1 cellular context compared by ENCODE assay signal in genomic region chr16:28183441-28183840, GRCh38.
TF ChIP-seq lines count a peak whose summit lies in the region.

No MANE protein-coding gene starts in this region.

TF ChIP-seq in GM12878, 131 proteins besides CTCF, POLR2A, EP300 and RAD21 (continued from another document):
- TF ChIP-seq, protein P1, sequence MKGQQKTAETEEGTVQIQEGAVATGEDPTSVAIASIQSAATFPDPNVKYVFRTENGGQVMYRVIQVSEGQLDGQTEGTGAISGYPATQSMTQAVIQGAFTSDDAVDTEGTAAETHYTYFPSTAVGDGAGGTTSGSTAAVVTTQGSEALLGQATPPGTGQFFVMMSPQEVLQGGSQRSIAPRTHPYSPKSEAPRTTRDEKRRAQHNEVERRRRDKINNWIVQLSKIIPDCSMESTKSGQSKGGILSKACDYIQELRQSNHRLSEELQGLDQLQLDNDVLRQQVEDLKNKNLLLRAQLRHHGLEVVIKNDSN (IDR thresholded peaks at IDR 0.05; ENCODE audit: borderline replicate concordance, extremely low read length, insufficient read depth, low read depth, low read length), result no peak
- TF ChIP-seq TARDBP (IDR thresholded peaks at IDR 0.05; ENCODE audit: borderline replicate concordance), result no peak
- TF ChIP-seq SMARCA5 (IDR thresholded peaks at IDR 0.05), result no peak
TF ChIP-seq in GM12878: peak in this region for 0.
